ENCODE assay signal across 27 cellular contexts in genomic region chr3:101333883-101334282, GRCh38.
"Had no signal": no experiment of that assay in that cellular context is flagged by ENCODE, and none has a peak within 500 bp of the region (broad histone marks: within the 10 kb centered on the region; RNA-seq: fewer than 3 reads in every experiment).

No MANE protein-coding gene starts in this region.

- H3K9me3 ChIP-seq: Peyer's patch, SJSA1 had no signal

- H3K4me3 ChIP-seq: Peyer's patch, SJSA1 had no signal

- H3K27me3 ChIP-seq: Peyer's patch, SJSA1 had no signal

- H3K4me1 ChIP-seq: Peyer's patch, SJSA1 had no signal

- H3K27ac ChIP-seq: Peyer's patch, RWPE1, SJSA1 had no signal

- DNase-seq: activated CD4-positive, alpha-beta memory T cell treated with anti-CD3 and anti-CD28 coated beads for 36 hours; activated CD4-positive, alpha-beta T cell treated with anti-CD3 and anti-CD28 coated beads, Interleukin-2, amount 10 ng/mL, durations not matched to agents 7 days and 5 days; activated CD4-positive, CD25-positive, alpha-beta regulatory T cell; activated gamma-delta T cell treated with Interleukin-2 at 50 U/mL for 16 hours; activated naive CD4-positive, alpha-beta T cell treated with anti-CD3 and anti-CD28 coated beads, Interleukin-2, amount 10 ng/mL, durations not matched to agents 7 days and 5 days; activated naive CD8-positive, alpha-beta T cell treated with anti-CD3 and anti-CD28 coated beads for 36 hours; activated T-cell treated with anti-CD3 and anti-CD28 coated beads for 4 hours; activated T-cell treated with anti-CD3 and anti-CD28 coated beads, Interleukin-2, amount 50 U/mL, for 48 hours; caudate nucleus; Karpas-422; MM.1S; NCI-H1105; NCI-H1436 treated with DMSO at 0.1 percent for 48 hours; NCI-H187; NCI-H2081; NCI-H524 treated with DMSO at 0.1 percent for 48 hours; NCI-H774; NK-92 treated with Interleukin-12 subunit alpha and Interleukin-12 subunit beta, amount 100 ng/mL, for 24 hours; OCI-M1; Peyer's patch; SHP77; SW 1271 had no signal

- FAIRE-seq: TTC549 had no signal

- ATAC-seq: activated T-helper 17 cell treated with anti-CD3 and anti-CD28 coated beads, Interleukin-2, amount 50 U/mL, for 72 hours; SK-N-SH treated with all-trans-retinoic acid at 6 μM for 48 hours had no signal
